Comparison of ENCODE assay signal across 26 cellular contexts in genomic region chr18:79164696-79165095, GRCh38.
"Had no signal": no experiment of that assay in that cellular context is flagged by ENCODE, and none has a peak within 500 bp of the region (broad histone marks: within the 10 kb centered on the region; RNA-seq: fewer than 3 reads in every experiment).

No MANE protein-coding gene starts in this region.

- H3K27me3 ChIP-seq: body of pancreas, colonic mucosa, esophagus squamous epithelium, foreskin keratinocyte, gastroesophageal sphincter, heart right ventricle had no signal

- H3K9me3 Mint-ChIP-seq: activated CD8-positive, alpha-beta T cell treated with anti-CD3 and anti-CD28 coated beads for 36 hours; activated T-cell treated with anti-CD3 and anti-CD28 coated beads, Interleukin-2, amount 50 U/mL, for 4 hours; activated T-helper 17 cell treated with anti-CD3 and anti-CD28 coated beads, Interleukin-2, amount 50 U/mL, for 72 hours had no signal

- H3K4me3 ChIP-seq: body of pancreas, colonic mucosa, esophagus squamous epithelium, gastroesophageal sphincter, heart right ventricle had no signal

- H3K27me3 Mint-ChIP-seq: activated CD8-positive, alpha-beta T cell treated with anti-CD3 and anti-CD28 coated beads for 36 hours; activated naive CD8-positive, alpha-beta T cell; activated T-helper 17 cell treated with anti-CD3 and anti-CD28 coated beads, Interleukin-2, amount 50 U/mL, for 72 hours had no signal

- H3K4me3 Mint-ChIP-seq: activated CD8-positive, alpha-beta T cell treated with anti-CD3 and anti-CD28 coated beads for 36 hours; activated naive CD8-positive, alpha-beta T cell; activated T-cell treated with anti-CD3 and anti-CD28 coated beads, Interleukin-2, amount 50 U/mL, for 4 hours; activated T-helper 17 cell treated with anti-CD3 and anti-CD28 coated beads, Interleukin-2, amount 50 U/mL, for 72 hours had no signal

- H3K27ac Mint-ChIP-seq: activated CD8-positive, alpha-beta T cell treated with anti-CD3 and anti-CD28 coated beads for 36 hours; activated naive CD8-positive, alpha-beta T cell; activated T-helper 17 cell treated with anti-CD3 and anti-CD28 coated beads, Interleukin-2, amount 50 U/mL, for 72 hours had no signal

- H3K4me1 ChIP-seq: colonic mucosa, esophagus squamous epithelium, foreskin keratinocyte, gastroesophageal sphincter had no signal

- DNase-seq: activated CD4-positive, alpha-beta T cell treated with anti-CD3 and anti-CD28 coated beads for 1 hour; activated CD4-positive, alpha-beta T cell treated with anti-CD3 and anti-CD28 coated beads for 4 hours; activated CD4-positive, alpha-beta T cell treated with anti-CD3 and anti-CD28 coated beads, Interleukin-2, amount 50 U/mL, for 1 hour; activated CD4-positive, alpha-beta T cell treated with anti-CD3 and anti-CD28 coated beads, Interleukin-2, amount 50 U/mL, for 48 hours; activated CD8-positive, alpha-beta memory T cell treated with anti-CD3 and anti-CD28 coated beads for 24 hours; activated CD8-positive, alpha-beta T cell treated with anti-CD3 and anti-CD28 coated beads for 36 hours; activated effector memory CD4-positive, alpha-beta T cell treated with Interleukin-2 at 50 U/mL for 16 hours; activated gamma-delta T cell treated with Interleukin-2 at 50 U/mL for 16 hours; activated naive CD4-positive, alpha-beta T cell treated with anti-CD3 and anti-CD28 coated beads, Interleukin-2, amount 50 U/mL, for 16 hours; activated naive CD4-positive, alpha-beta T cell treated with Interleukin-2 at 50 U/mL for 16 hours; activated T-cell treated with anti-CD3 and anti-CD28 coated beads, Interleukin-2, amount 50 U/mL, for 4 hours; amniotic stem cell; anterior cingulate cortex; body of pancreas; caudate nucleus; colonic mucosa; effector CD8-positive, alpha-beta T cell; esophagus squamous epithelium; foreskin keratinocyte; heart right ventricle; T-helper 2 cell had no signal

- H3K36me3 ChIP-seq: colonic mucosa had no signal

- H3K9me3 ChIP-seq: body of pancreas, colonic mucosa, esophagus squamous epithelium, gastroesophageal sphincter, heart right ventricle had no signal

- FAIRE-seq: endometrium had no signal

- ATAC-seq: activated CD8-positive, alpha-beta T cell treated with anti-CD3 and anti-CD28 coated beads for 36 hours; activated T-cell treated with anti-CD3 and anti-CD28 coated beads, Interleukin-2, amount 50 U/mL, for 4 hours; activated T-helper 17 cell treated with anti-CD3 and anti-CD28 coated beads, Interleukin-2, amount 50 U/mL, for 72 hours; body of pancreas; foreskin keratinocyte; gastroesophageal sphincter; heart right ventricle had no signal

- H3K27ac ChIP-seq: body of pancreas, colonic mucosa, epithelial cell of prostate, esophagus squamous epithelium, foreskin keratinocyte, gastroesophageal sphincter, heart right ventricle had no signal
